Comparison of ENCODE assay signal across 7 cellular contexts in the genomic region with DNA sequence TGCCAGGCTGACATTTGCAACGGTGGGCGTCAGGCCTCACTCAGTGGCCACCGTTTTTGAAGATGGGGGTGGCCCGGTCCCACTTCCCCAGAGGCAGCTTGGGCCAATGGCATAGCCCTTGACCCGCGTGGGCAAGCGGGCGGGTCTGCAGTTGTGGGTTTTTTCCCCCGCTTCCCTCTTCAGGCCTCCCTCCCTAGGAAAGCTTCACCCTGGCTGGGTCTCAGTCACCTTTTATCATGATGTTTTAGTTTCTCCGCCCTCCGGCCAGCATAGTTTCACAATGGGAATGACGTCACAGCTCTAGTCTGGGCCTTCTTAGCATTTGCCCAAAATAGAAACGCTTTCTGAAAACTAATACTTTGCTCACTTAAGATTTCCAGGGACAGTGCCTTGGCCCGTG.
DNase-seq lines count a peak whose midpoint lies in the region; ATAC-seq, FAIRE-seq and TF ChIP-seq lines count a peak whose summit lies in the region.
"Not testable (repeated sequence)": the region's sequence is repeated elsewhere in the genome, so short reads cannot be mapped to it uniquely, and the experiment has no call there.

No MANE protein-coding gene starts in this region.

- H3K27me3 ChIP-seq in NT2/D1 (ENCODE audit: insufficient read depth, insufficient read length); HepG2 (ENCODE audit: control insufficient read depth in 1 of 2, insufficient read depth in 2 of 2, low read length in 2 of 2); spleen (replicated peaks in 1 of 7); vagina: not testable (repeated sequence)

- DNase-seq in ELF-1 (ENCODE audit: low read depth, low spot score) = peak; percentile 88
- peak; percentile 34 for DNase-seq in HT1080 (ENCODE audit: low read depth)
- peak; percentile 18 for DNase-seq in NT2/D1 (ENCODE audit: low read depth, low spot score)
- DNase-seq in endothelial cell (ENCODE audit: low spot score); HepG2 (ENCODE audit: low spot score): not testable (repeated sequence)
- DNase-seq in spleen = peak; percentile 54
- peak; percentile 22 to 37 for DNase-seq in vagina (ENCODE audit: extremely low spot score in 2 of 2)

- TF ChIP-seq EP300 in HepG2 (IDR thresholded peaks at IDR 0.05; ENCODE audit: low read depth in 2 of 2, low read length in 2 of 2); HepG2 (CRISPR knock-in tag; IDR thresholded peaks at IDR 0.05; ENCODE audit: borderline replicate concordance): not testable (repeated sequence)

- H3K79me2 ChIP-seq in HepG2 (ENCODE audit: insufficient read depth, low read length) = not testable (repeated sequence)

- not testable (repeated sequence) for H2AFZ ChIP-seq in HepG2 (ENCODE audit: low read length)

- not testable (repeated sequence) for H3K4me2 ChIP-seq in HepG2 (ENCODE audit: low read depth, low read length)

- H3K9ac ChIP-seq in NT2/D1 (ENCODE audit: insufficient read length, low read depth); HepG2 (ENCODE audit: insufficient read depth, low read depth, low read length): not testable (repeated sequence)

- H3K36me3 Mint-ChIP-seq in endothelial cell (ENCODE audit: low read depth, unreplicated experiment) = peaks cover 53% of the 10 kb centered on the region

- WGBS in HepG2 (ENCODE audit: low lambda C conversion rate) = 58% methylated on average over 14 of the region's 14 CpGs
- WGBS in spleen, 5 donors = 71 to 80% (median 74%) methylated on average over 14 of the region's 14 CpGs

- POLR2A ChIA-PET in HepG2 (lab: Yijun Ruan, JAX) = not testable (repeated sequence)

- TF ChIP-seq CTCF in endothelial cell (IDR thresholded peaks at IDR 0.05; ENCODE audit: unreplicated experiment); HepG2 (CRISPR knock-in tag; IDR thresholded peaks at IDR 0.05); spleen (IDR thresholded peaks at IDR 0.05 in 8 of 11, conservative IDR thresholded peaks at IDR 0.05 in 3 of 11); vagina (IDR thresholded peaks at IDR 0.05): not testable (repeated sequence)

- not testable (repeated sequence) for H3K4me1 Mint-ChIP-seq in endothelial cell (ENCODE audit: unreplicated experiment)

- H3K9me3 Mint-ChIP-seq in endothelial cell (ENCODE audit: unreplicated experiment) = peaks cover 74% of the 10 kb centered on the region

- not testable (repeated sequence) for H3K36me3 ChIP-seq in NT2/D1 (ENCODE audit: insufficient read depth, insufficient read length, low read length); HepG2 (replicated peaks in 1 of 2; ENCODE audit: control insufficient read depth in 1 of 2, insufficient read depth in 2 of 2, low read length in 2 of 2); spleen; vagina

- not testable (repeated sequence) for H3K4me3 ChIP-seq in NT2/D1 (ENCODE audit: insufficient read length, low read depth); HepG2 (replicated peaks in 1 of 3; ENCODE audit: insufficient read depth in 1 of 3, low read depth in 2 of 3, low read length in 3 of 3); spleen; vagina

- in situ Hi-C loops in HepG2 (cut with HindIII; ENCODE audit: extremely low pct_ligation_motif_present, low pct_unique_long_range_greater_than_20kb) = not testable (repeated sequence)

- H3K27ac ChIP-seq in HepG2 (ENCODE audit: extremely low read length, insufficient read depth, low read length); spleen; vagina: not testable (repeated sequence)

- not testable (repeated sequence) for H3K4me1 ChIP-seq in NT2/D1 (ENCODE audit: insufficient read depth, insufficient read length); HepG2 (ENCODE audit: insufficient read depth, low read length); spleen; vagina

- CTCF ChIA-PET in HepG2 (lab: Yijun Ruan, JAX; ENCODE audit: low intra/inter-chr PET ratio, low total read pairs) = not testable (repeated sequence)

- not testable (repeated sequence) for ATAC-seq in HepG2

- H3K27ac Mint-ChIP-seq in endothelial cell (ENCODE audit: unreplicated experiment) = peak overlapping the region; percentile 0

- TF ChIP-seq RAD21 in HepG2 (CRISPR knock-in tag; IDR thresholded peaks at IDR 0.05) = not testable (repeated sequence)

- not testable (repeated sequence) for H4K20me1 ChIP-seq in HepG2 (ENCODE audit: insufficient read depth, low read length)

- intact Hi-C loops in HepG2 (cut with micrococcal nuclease; ENCODE audit: unreplicated experiment); spleen (cut with DNase I; ENCODE audit: low total_unique reads); vagina (cut with DNase I): not testable (repeated sequence)

- not testable (repeated sequence) for H3K9me3 ChIP-seq in NT2/D1 (ENCODE audit: insufficient read depth, low read length); vagina
- H3K9me3 ChIP-seq in HepG2 (ENCODE audit: low read length) (peaks cover 87% of the 10 kb centered on the region), spleen (peaks cover 6 to 100% (median 81%) of the 10 kb centered on the region in 8 donors)

- not testable (repeated sequence) for BruUV-seq in HepG2 (replicated peaks; lab: Mats Ljungman, UMichigan)

- not testable (repeated sequence) for TF ChIP-seq POLR2A in HepG2 (IDR thresholded peaks at IDR 0.05; ENCODE audit: insufficient read depth in 1 of 2, low read depth in 2 of 2, low read length in 2 of 2); spleen (IDR thresholded peaks at IDR 0.05); vagina (IDR thresholded peaks at IDR 0.05)

- peaks cover 56% of the 10 kb centered on the region for H3K27me3 Mint-ChIP-seq in endothelial cell (ENCODE audit: unreplicated experiment)

- FAIRE-seq in HepG2 (lab: Jason Lieb, UNC) = not testable (repeated sequence)

- peak overlapping the region; percentile 27 for H3K4me3 Mint-ChIP-seq in endothelial cell (ENCODE audit: unreplicated experiment)

TF ChIP-seq in HepG2, 621 proteins besides CTCF, POLR2A, EP300 and RAD21:
- TF ChIP-seq CREB1 (IDR thresholded peaks at IDR 0.05) (peak; percentile 92), ATF7 (IDR thresholded peaks at IDR 0.05) (peak; percentile 84)
- TF ChIP-seq CREB1, ATF7 (CRISPR knock-in tag; IDR thresholded peaks at IDR 0.05): not testable (repeated sequence)
